ENCODE assay signal across 1 cellular context in genomic region chr1:182791464-182792179, GRCh38.
TF ChIP-seq lines count a peak whose summit lies in the region.

No MANE protein-coding gene starts in this region.

TF ChIP-seq in K562, 482 proteins besides CTCF, POLR2A, EP300 and RAD21 (continued from another document):
- peak; percentile 98 for TF ChIP-seq GATAD2A (IDR thresholded peaks at IDR 0.05)
- no peak for TF ChIP-seq ATF2 (CRISPR knock-in tag; IDR thresholded peaks at IDR 0.05)
- peak; percentile 98 for TF ChIP-seq KDM1A (IDR thresholded peaks at IDR 0.05)
- peak; percentile 94 to 95 for TF ChIP-seq ARNT (IDR thresholded peaks at IDR 0.05)
- peak; percentile 47; the same call in 1 of the 2 replicates for TF ChIP-seq ZNF274 (IDR thresholded peaks at IDR 0.05; ENCODE audit: borderline replicate concordance, low read depth, low read length)
